In genomic region chr6:27834384-27834783, GRCh38 we compare ENCODE assay signal across 12 cellular contexts.
DNase-seq lines count a peak whose midpoint lies in the region; ATAC-seq and TF ChIP-seq lines count a peak whose summit lies in the region.
"Had no signal": no experiment of that assay in that cellular context is flagged by ENCODE, and none has a peak within 500 bp of the region (broad histone marks: within the 10 kb centered on the region; RNA-seq: fewer than 3 reads in every experiment).

No MANE protein-coding gene starts in this region.

- H3K79me2 ChIP-seq in DND-41 (ENCODE audit: insufficient read depth, low read length) = peaks cover 72% of the 10 kb centered on the region

- H3K9me3 ChIP-seq in BLaER1 = no peaks in the 10 kb centered on the region
- H3K9me3 ChIP-seq in DND-41 (ENCODE audit: insufficient read depth, low read length, severe bottlenecking) = no peaks in the 10 kb centered on the region
- H3K9me3 ChIP-seq in T-helper 17 cell (ENCODE audit: control insufficient read depth, low read length, poor library complexity, severe bottlenecking) = no peaks in the 10 kb centered on the region
- H3K9me3 ChIP-seq in breast epithelium = no peaks in the 10 kb centered on the region
- H3K9me3 ChIP-seq: lower lobe of right lung had no signal

- peak overlapping the region; percentile 51 for H3K27ac Mint-ChIP-seq in T-helper 17 cell

- no peaks in the 10 kb centered on the region for H3K36me3 Mint-ChIP-seq in T-helper 17 cell (ENCODE audit: low read depth)

- H3K4me1 Mint-ChIP-seq in T-helper 17 cell = peaks cover 32% of the 10 kb centered on the region

- no peaks in the 10 kb centered on the region for H3K27me3 Mint-ChIP-seq in T-helper 17 cell

- no peak overlapping the region for H3K9ac ChIP-seq in BLaER1
- no peak overlapping the region; the same call in none of the 2 replicates for H3K9ac ChIP-seq in DND-41 (ENCODE audit: low read depth, low read length)

- 0 out of 2 replicates have a peak overlapping the region, but pooled peaks have one; percentile 19 for H2AFZ ChIP-seq in DND-41 (ENCODE audit: low read depth, low read length)

- H4K20me1 ChIP-seq in BLaER1 = 0 out of 2 replicates have a peak, but pooled peaks cover 6% of the 10 kb centered on the region
- no peaks in the 10 kb centered on the region for H4K20me1 ChIP-seq in DND-41 (ENCODE audit: insufficient read depth, low read length)

- ATAC-seq in DND-41 (ENCODE audit: insufficient read depth, low read depth) = no peak
- ATAC-seq in T-helper 17 cell = no peak
- ATAC-seq in GM18519 (IDR thresholded peaks at IDR 0.05; ENCODE audit: low FRiP score, unreplicated experiment) = no peak
- ATAC-seq: lower lobe of right lung; stimulated activated naive CD8-positive, alpha-beta T cell treated with anti-CD3 and anti-CD28 coated beads, Interleukin-15, Interleukin-2, amounts not matched to agents 100 U/mL and 50 U/mL, for 24 hours had no signal

- H3K4me3 Mint-ChIP-seq in T-helper 17 cell = no peak overlapping the region

- H3K27me3 ChIP-seq in BLaER1 = no peaks in the 10 kb centered on the region
- no peaks in the 10 kb centered on the region for H3K27me3 ChIP-seq in DND-41 (ENCODE audit: insufficient read depth, low read length, poor library complexity)
- H3K27me3 ChIP-seq in breast epithelium = no peaks in the 10 kb centered on the region

- H3K36me3 ChIP-seq in BLaER1 (peaks cover 9% of the 10 kb centered on the region; the same call in 1 of the 2 replicates), DND-41 (ENCODE audit: insufficient read depth, low read length) (peaks cover 9% of the 10 kb centered on the region; the same call in 1 of the 2 replicates), breast epithelium (no peaks in the 10 kb centered on the region)
- H3K36me3 ChIP-seq: lower lobe of right lung had no signal

- no peak for DNase-seq in DND-41
- DNase-seq in T-helper 17 cell = no peak
- DNase-seq in erythroblast (lab: John Stamatoyannopoulos, UW) = peak; percentile 54 to 63
- no peak for DNase-seq in GDM1 (lab: John Stamatoyannopoulos, UW)
- no peak for DNase-seq in activated CD4-positive, CD25-positive, alpha-beta regulatory T cell treated with anti-CD3 and anti-CD28 coated beads, Interleukin-2, amount 50 U/mL, for 72 hours
- DNase-seq in breast epithelium (ENCODE audit: low spot score in 2 of 2) = no peak
- DNase-seq: lower lobe of right lung; NCI-H1105; NCI-H446; stimulated activated naive CD8-positive, alpha-beta T cell treated with anti-CD3 and anti-CD28 coated beads, Interleukin-15, Interleukin-2, amounts not matched to agents 100 U/mL and 50 U/mL, for 24 hours had no signal

- H3K4me3 ChIP-seq in BLaER1 = no peak overlapping the region
- no peak overlapping the region for H3K4me3 ChIP-seq in DND-41 (ENCODE audit: low read depth in 1 of 2, low read length in 2 of 2)
- no peak overlapping the region for H3K4me3 ChIP-seq in breast epithelium
- H3K4me3 ChIP-seq: lower lobe of right lung had no signal

- TF ChIP-seq CTCF in DND-41 (IDR thresholded peaks at IDR 0.05; ENCODE audit: borderline replicate concordance, extremely low read depth, low read length, poor library complexity, severe bottlenecking) (no peak), breast epithelium (IDR thresholded peaks at IDR 0.05) (no peak)

- H3K4me1 ChIP-seq in BLaER1 = peaks cover 50% of the 10 kb centered on the region
- peaks cover 69% of the 10 kb centered on the region for H3K4me1 ChIP-seq in DND-41 (ENCODE audit: insufficient read depth, low read length)
- peaks cover 0 to 13% of the 10 kb centered on the region in 2 donors for H3K4me1 ChIP-seq in breast epithelium

- H3K4me2 ChIP-seq in BLaER1 = no peak overlapping the region
- H3K4me2 ChIP-seq in DND-41 (ENCODE audit: insufficient read depth, low read length) = no peak overlapping the region

- peak overlapping the region; percentile 97; the same call in 1 of the 2 replicates for H3K27ac ChIP-seq in BLaER1
- H3K27ac ChIP-seq in DND-41 (ENCODE audit: low read length) = peak overlapping the region; percentile 99
- no peak overlapping the region for H3K27ac ChIP-seq in breast epithelium
- H3K27ac ChIP-seq: lower lobe of right lung had no signal

- intact Hi-C loops in breast epithelium (cut with DNase I; ENCODE audit: low total_unique reads) = no loop called here

- no peak for TF ChIP-seq POLR2A in erythroblast (IDR thresholded peaks at IDR 0.05; ENCODE audit: low read length)
- TF ChIP-seq POLR2A in breast epithelium (IDR thresholded peaks at IDR 0.05) = no peak

Comparison
In these comparisons a context has a peak if more than half of its experiments do, and no peak if none do; other contexts are left out.
1. H3K27ac ChIP-seq: peak in BLaER1 (single experiment) and DND-41 (single experiment); none in breast epithelium (0 of 2).
2. DNase-seq: peak in erythroblast (2 of 2); none in DND-41 (single experiment), T-helper 17 cell (0 of 3), GDM1 (single experiment), activated CD4-positive, CD25-positive, alpha-beta regulatory T cell treated with anti-CD3 and anti-CD28 coated beads, Interleukin-2, amount 50 U/mL, for 72 hours (single experiment) and breast epithelium (0 of 2).